8 cellular contexts compared by ENCODE assay signal in the genomic region with DNA sequence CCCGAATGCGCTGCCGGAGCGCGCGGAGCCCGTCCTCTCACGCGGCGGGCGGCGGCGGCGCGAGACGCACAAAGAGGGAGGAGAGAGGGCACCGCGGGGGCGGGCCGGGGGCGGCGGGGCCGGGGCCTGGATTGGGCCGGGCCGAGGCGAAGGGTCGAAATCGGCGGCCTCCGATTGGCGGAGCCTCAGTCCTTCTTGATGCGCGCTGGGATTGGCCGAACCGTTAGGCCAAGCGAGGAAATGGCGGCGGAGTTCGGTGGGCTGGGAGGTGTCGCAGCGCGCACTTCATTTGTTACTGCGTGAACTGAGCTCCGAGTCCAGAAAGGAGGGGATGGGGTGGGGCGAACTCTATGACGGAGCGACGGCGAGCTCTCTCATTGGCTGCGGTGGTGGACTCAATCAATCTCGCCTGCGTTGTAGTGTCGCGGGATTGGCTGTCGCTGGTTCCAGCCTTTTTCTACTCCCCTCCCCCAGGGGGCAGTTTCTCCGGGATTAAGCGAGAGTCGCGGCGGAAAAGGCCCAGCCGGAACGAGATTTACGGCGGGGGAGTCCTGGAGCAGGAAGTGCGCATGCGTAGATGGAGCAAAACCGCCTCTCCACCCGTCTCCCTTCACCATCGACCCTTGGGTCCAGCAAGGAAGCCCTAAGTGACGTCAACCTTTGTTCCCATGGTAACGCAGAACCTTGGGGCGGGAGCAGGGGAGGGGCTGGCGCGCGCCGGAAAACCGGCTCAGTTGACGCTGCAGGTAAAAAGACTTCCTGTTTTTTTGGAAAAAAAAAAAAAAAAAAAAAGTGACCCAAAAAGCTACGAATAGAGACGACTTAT. TPM values are rescaled to one million over a fixed set of nuclear protein-coding genes. Genes with fewer than 3 reads are reported as not detected.
DNase-seq lines count a peak whose midpoint lies in the region; ATAC-seq and TF ChIP-seq lines count a peak whose summit lies in the region.

A gene with protein sequence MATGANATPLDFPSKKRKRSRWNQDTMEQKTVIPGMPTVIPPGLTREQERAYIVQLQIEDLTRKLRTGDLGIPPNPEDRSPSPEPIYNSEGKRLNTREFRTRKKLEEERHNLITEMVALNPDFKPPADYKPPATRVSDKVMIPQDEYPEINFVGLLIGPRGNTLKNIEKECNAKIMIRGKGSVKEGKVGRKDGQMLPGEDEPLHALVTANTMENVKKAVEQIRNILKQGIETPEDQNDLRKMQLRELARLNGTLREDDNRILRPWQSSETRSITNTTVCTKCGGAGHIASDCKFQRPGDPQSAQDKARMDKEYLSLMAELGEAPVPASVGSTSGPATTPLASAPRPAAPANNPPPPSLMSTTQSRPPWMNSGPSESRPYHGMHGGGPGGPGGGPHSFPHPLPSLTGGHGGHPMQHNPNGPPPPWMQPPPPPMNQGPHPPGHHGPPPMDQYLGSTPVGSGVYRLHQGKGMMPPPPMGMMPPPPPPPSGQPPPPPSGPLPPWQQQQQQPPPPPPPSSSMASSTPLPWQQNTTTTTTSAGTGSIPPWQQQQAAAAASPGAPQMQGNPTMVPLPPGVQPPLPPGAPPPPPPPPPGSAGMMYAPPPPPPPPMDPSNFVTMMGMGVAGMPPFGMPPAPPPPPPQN (minus strand): TSS at position 70 of the 826 bp plus-strand sequence. CDS start 150 bp downstream, outside the sequence.

- peak within 1 kb of the TSS; percentile 63 for H3K4me3 ChIP-seq in LNCaP clone FGC (ENCODE audit: low read depth, low read length)
- H3K4me3 ChIP-seq in fibroblast of mammary gland (ENCODE audit: control insufficient read depth, low read depth, low read length) = peak within 1 kb of the TSS; percentile 93

- CTCF ChIA-PET in RWPE1 (lab: Yijun Ruan, JAX) = interaction anchor here (0.7 kb wide), 1 partner anchor 9 kb away, joined by 5 read pairs; no protein-coding TSS in a partner anchor

- POLR2A ChIA-PET in RWPE1 (lab: Yijun Ruan, JAX; ENCODE audit: low non-redundant PET) = interaction anchor here (0.6 kb wide), 1 partner anchor 1302 kb away, joined by 5 read pairs; no protein-coding TSS in a partner anchor
- POLR2A ChIA-PET in naive thymus-derived CD8-positive, alpha-beta T cell (lab: Charles Lee) = interaction anchor here (0.6 to 39.5 kb wide), 54 partner anchors 10 to 1938 kb away, joined by 3 to 2320 read pairs (median 4); a partner anchor contains a TSS

- peak within 1 kb of the TSS; percentile 99 for H3K27ac Mint-ChIP-seq in activated T-helper 17 cell treated with anti-CD3 and anti-CD28 coated beads, Interleukin-2, amount 50 U/mL, for 72 hours
- peak within 1 kb of the TSS; percentile 98 to 100 (median 100) for H3K27ac Mint-ChIP-seq in naive thymus-derived CD8-positive, alpha-beta T cell

- peak within 1 kb of the TSS; percentile 96 for H3K4me3 Mint-ChIP-seq in activated T-helper 17 cell treated with anti-CD3 and anti-CD28 coated beads, Interleukin-2, amount 50 U/mL, for 72 hours
- peak within 1 kb of the TSS; percentile 90 to 97 (median 94) for H3K4me3 Mint-ChIP-seq in naive thymus-derived CD8-positive, alpha-beta T cell

- no peaks in the 10 kb centered on the region for H3K27me3 Mint-ChIP-seq in activated T-helper 17 cell treated with anti-CD3 and anti-CD28 coated beads, Interleukin-2, amount 50 U/mL, for 72 hours
- H3K27me3 Mint-ChIP-seq in naive thymus-derived CD8-positive, alpha-beta T cell = peaks cover 0 to 5% (median 0%) of the 10 kb centered on the region in 5 donors

- peak; percentile 92 for ATAC-seq in activated T-helper 17 cell treated with anti-CD3 and anti-CD28 coated beads, Interleukin-2, amount 50 U/mL, for 72 hours (replicated peaks)
- peak; percentile 79 to 84 for ATAC-seq in naive thymus-derived CD8-positive, alpha-beta T cell

- no peak for TF ChIP-seq CTCF in LNCaP clone FGC (IDR thresholded peaks at IDR 0.05; ENCODE audit: control insufficient read depth, extremely low read depth, insufficient read depth)
- TF ChIP-seq CTCF in RWPE1 (conservative IDR thresholded peaks at IDR 0.05; ENCODE audit: low read depth) = no peak
- no peak for TF ChIP-seq CTCF in fibroblast of mammary gland (conservative IDR thresholded peaks at IDR 0.05; ENCODE audit: control insufficient read depth, insufficient read depth, low read depth, low read length)

- DNase-seq in EH (ENCODE audit: low read depth) (peak; percentile 100), GOT3 (lab: John Stamatoyannopoulos, UW) (peak; percentile 94), LNCaP clone FGC (ENCODE audit: low read depth) (peak; percentile 99), RWPE1 (ENCODE audit: low spot score) (peak; percentile 99), fibroblast of mammary gland (ENCODE audit: low read depth) (peak; percentile 100)
- peak; percentile 94 to 100 (median 100) for DNase-seq in naive thymus-derived CD8-positive, alpha-beta T cell
- peak; percentile 96 to 100 (median 100) for DNase-seq in stimulated activated naive CD4-positive, alpha-beta T cell (lab: John Stamatoyannopoulos, UW)

- peaks cover 51% of the 10 kb centered on the region for H3K36me3 Mint-ChIP-seq in activated T-helper 17 cell treated with anti-CD3 and anti-CD28 coated beads, Interleukin-2, amount 50 U/mL, for 72 hours (ENCODE audit: low read depth)
- peaks cover 16 to 37% (median 32%) of the 10 kb centered on the region in 3 donors for H3K36me3 Mint-ChIP-seq in naive thymus-derived CD8-positive, alpha-beta T cell

- no peaks in the 10 kb centered on the region for H3K9me3 Mint-ChIP-seq in activated T-helper 17 cell treated with anti-CD3 and anti-CD28 coated beads, Interleukin-2, amount 50 U/mL, for 72 hours
- no peaks in the 10 kb centered on the region for H3K9me3 Mint-ChIP-seq in naive thymus-derived CD8-positive, alpha-beta T cell

- peak within 1 kb of the TSS; percentile 98 for H3K27ac ChIP-seq in RWPE1

- H3K4me1 Mint-ChIP-seq in activated T-helper 17 cell treated with anti-CD3 and anti-CD28 coated beads, Interleukin-2, amount 50 U/mL, for 72 hours = peaks cover 27% of the 10 kb centered on the region
- peaks cover 20 to 68% (median 60%) of the 10 kb centered on the region in 4 donors for H3K4me1 Mint-ChIP-seq in naive thymus-derived CD8-positive, alpha-beta T cell

RNA-seq across cellular contexts. Expression of the gene that starts here (rescaled TPM):
- 100 to 1,000 TPM; 316 to 397 TPM for total RNA-seq in activated T-helper 17 cell treated with anti-CD3 and anti-CD28 coated beads, Interleukin-2, amount 50 U/mL, for 72 hours
- total RNA-seq in naive thymus-derived CD8-positive, alpha-beta T cell = 1,000 to 10,000 TPM; 1,030 to 1,057 TPM
- 100 to 1,000 TPM in 1 of 3 donors, 10 to 100 TPM in 2; 87.0 to 138 (median 96.6) TPM for polyA plus RNA-seq in naive thymus-derived CD8-positive, alpha-beta T cell

Comparison
In these comparisons a context has a peak if more than half of its experiments do, and no peak if none do; other contexts are left out.
1. Peak in every context shown above with its lines: DNase-seq, ATAC-seq, H3K4me3 ChIP-seq and H3K27ac ChIP-seq.